Comparison of ENCODE assay signal across 8 cellular contexts in the genomic region with DNA sequence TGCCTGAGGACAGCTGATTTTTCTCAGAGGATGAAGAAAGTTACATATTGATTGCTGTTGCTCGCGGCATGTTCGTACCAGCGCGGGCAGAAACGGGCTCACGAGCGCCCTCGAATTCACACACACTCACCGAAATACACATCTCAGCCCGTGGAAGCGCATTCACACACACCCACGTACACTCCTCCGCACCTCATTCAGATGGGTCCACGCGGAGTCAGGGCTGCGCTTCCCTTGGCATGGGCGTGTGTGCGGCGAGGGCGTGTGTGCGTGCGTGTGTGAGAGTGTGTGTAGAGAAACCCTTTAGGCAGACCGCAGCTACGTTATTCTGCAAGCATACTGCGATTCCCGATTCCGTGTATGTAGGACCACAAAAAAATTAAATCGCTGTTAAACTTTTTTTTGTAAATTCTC. TPM values are rescaled to one million over a fixed set of nuclear protein-coding genes. Genes with fewer than 3 reads are reported as not detected.
DNase-seq lines count a peak whose midpoint lies in the region; ATAC-seq and TF ChIP-seq lines count a peak whose summit lies in the region.

No MANE protein-coding gene starts in this region.

- H2BK120ac ChIP-seq in mesendoderm (ENCODE audit: low read depth, low read length), result no peak overlapping the region

- H3K27ac ChIP-seq in cardiac muscle cell (no peak overlapping the region), mesendoderm (ENCODE audit: low read depth, low read length) (no peak overlapping the region), upper lobe of right lung (no peak overlapping the region)

- DNase-seq in cardiac muscle cell (ENCODE audit: low read depth in 1 of 2, low spot score in 1 of 2) (peak in 1 of 2 donors; percentile 11), Right ventricle myocardium inferior (ENCODE audit: missing footprints) (no peak), choroid plexus epithelial cell (ENCODE audit: low read depth) (no peak), mesendoderm (no peak), upper lobe of right lung (peak; percentile 60), left colon (no peak)

- intact Hi-C loops in Right ventricle myocardium inferior (cut with DNase I) (loop anchor here (5.0 kb wide), 1 partner anchor 1688 kb away; no protein-coding TSS in a partner anchor), upper lobe of right lung (cut with DNase I) (no loop called here), left colon (cut with DNase I, micrococcal nuclease) (no loop called here)

- H3K36me3 ChIP-seq in cardiac muscle cell, result no peaks in the 10 kb centered on the region
- no peaks in the 10 kb centered on the region for H3K36me3 ChIP-seq in mesendoderm (ENCODE audit: control insufficient read depth, insufficient read depth, low read length)
- no peaks in the 10 kb centered on the region for H3K36me3 ChIP-seq in upper lobe of right lung

- no peaks in the 10 kb centered on the region for H3K79me2 ChIP-seq in mesendoderm (ENCODE audit: control insufficient read depth, insufficient read depth, low read length)

- H2BK5ac ChIP-seq in mesendoderm (ENCODE audit: low read length), result peak overlapping the region; percentile 20

- H3K4me2 ChIP-seq in mesendoderm (ENCODE audit: low read length), result peak overlapping the region; percentile 96

- ATAC-seq in Right ventricle myocardium inferior (no peak), upper lobe of right lung (peak; percentile 4), left colon (no peak), HG03442 (IDR thresholded peaks at IDR 0.05; ENCODE audit: unreplicated experiment) (no peak), GM21526 (IDR thresholded peaks at IDR 0.05; ENCODE audit: low FRiP score, unreplicated experiment) (no peak)

- WGBS in mesendoderm (ENCODE audit: extremely low coverage, insufficient coverage, low lambda C conversion rate), result no CpG with 5 or more reads among the region's 29 CpGs

- H2BK15ac ChIP-seq in mesendoderm (replicated peaks; ENCODE audit: low read depth), result no peak overlapping the region

- peak overlapping the region; percentile 87 for H3K56ac ChIP-seq in mesendoderm (ENCODE audit: low read length)

- H3K4me3 ChIP-seq in cardiac muscle cell (peak overlapping the region; percentile 71), choroid plexus epithelial cell (ENCODE audit: low read depth, low read length) (peak overlapping the region; percentile 48), mesendoderm (ENCODE audit: low read length) (peak overlapping the region; percentile 47), upper lobe of right lung (peak overlapping the region; percentile 59)

- no peak overlapping the region for H4K5ac ChIP-seq in mesendoderm (ENCODE audit: low read length)

- H3K27me3 ChIP-seq in cardiac muscle cell, result peaks cover 31% of the 10 kb centered on the region
- peaks cover 1% of the 10 kb centered on the region for H3K27me3 ChIP-seq in mesendoderm (ENCODE audit: insufficient read depth, low read length, poor library complexity)
- H3K27me3 ChIP-seq in upper lobe of right lung, result peaks cover 63% of the 10 kb centered on the region

- no peak for TF ChIP-seq CTCF in cardiac muscle cell (IDR thresholded peaks at IDR 0.05; ENCODE audit: low read depth, low read length)
- no peak for TF ChIP-seq CTCF in choroid plexus epithelial cell (conservative IDR thresholded peaks at IDR 0.05; ENCODE audit: low read depth, low read length)
- no peak for TF ChIP-seq CTCF in upper lobe of right lung (IDR thresholded peaks at IDR 0.05)

- H3K18ac ChIP-seq in mesendoderm (ENCODE audit: low read length), result no peak overlapping the region

- H3K4me1 ChIP-seq in cardiac muscle cell (ENCODE audit: low read depth) (no peaks in the 10 kb centered on the region), mesendoderm (ENCODE audit: control insufficient read depth, low read depth, low read length) (peaks cover 2% of the 10 kb centered on the region), upper lobe of right lung (peaks cover 17% of the 10 kb centered on the region)

- H3K9ac ChIP-seq in mesendoderm (ENCODE audit: low read length), result peak overlapping the region; percentile 76

- no peak overlapping the region for H4K8ac ChIP-seq in mesendoderm (ENCODE audit: low read depth, low read length)

- no peak overlapping the region for H2AK5ac ChIP-seq in mesendoderm (ENCODE audit: low read length)

- H3K4ac ChIP-seq in mesendoderm (ENCODE audit: low read depth, low read length), result no peak overlapping the region

- no peaks in the 10 kb centered on the region for H3K9me3 ChIP-seq in cardiac muscle cell (ENCODE audit: low read depth)
- no peaks in the 10 kb centered on the region for H3K9me3 ChIP-seq in upper lobe of right lung

- H3K23ac ChIP-seq in mesendoderm (ENCODE audit: low read length), result no peak overlapping the region

- no peaks in the 10 kb centered on the region for H3K79me1 ChIP-seq in mesendoderm (ENCODE audit: low read length)

RNA-seq across cellular contexts. Expression of gene PCDH17, which starts 2.1 kb away (rescaled TPM):
- 9.6 and 11.1 TPM in 2 replicates for total RNA-seq in cardiac muscle cell
- polyA plus RNA-seq in cardiac muscle cell, result 0.86 and 1.4 TPM in 2 replicates
- total RNA-seq in Right ventricle myocardium inferior, result 2.6 TPM
- 0.70 TPM for polyA plus RNA-seq in mesendoderm (2013, experiment 1 of 2)
- 0.67 TPM for polyA plus RNA-seq in mesendoderm (2013, experiment 2 of 2)
- total RNA-seq in upper lobe of right lung, result 65.4 TPM
- 1 to 10 TPM; 1.2 to 1.8 TPM for total RNA-seq in left colon
